17 cellular contexts compared by ENCODE assay signal in the genomic region with DNA sequence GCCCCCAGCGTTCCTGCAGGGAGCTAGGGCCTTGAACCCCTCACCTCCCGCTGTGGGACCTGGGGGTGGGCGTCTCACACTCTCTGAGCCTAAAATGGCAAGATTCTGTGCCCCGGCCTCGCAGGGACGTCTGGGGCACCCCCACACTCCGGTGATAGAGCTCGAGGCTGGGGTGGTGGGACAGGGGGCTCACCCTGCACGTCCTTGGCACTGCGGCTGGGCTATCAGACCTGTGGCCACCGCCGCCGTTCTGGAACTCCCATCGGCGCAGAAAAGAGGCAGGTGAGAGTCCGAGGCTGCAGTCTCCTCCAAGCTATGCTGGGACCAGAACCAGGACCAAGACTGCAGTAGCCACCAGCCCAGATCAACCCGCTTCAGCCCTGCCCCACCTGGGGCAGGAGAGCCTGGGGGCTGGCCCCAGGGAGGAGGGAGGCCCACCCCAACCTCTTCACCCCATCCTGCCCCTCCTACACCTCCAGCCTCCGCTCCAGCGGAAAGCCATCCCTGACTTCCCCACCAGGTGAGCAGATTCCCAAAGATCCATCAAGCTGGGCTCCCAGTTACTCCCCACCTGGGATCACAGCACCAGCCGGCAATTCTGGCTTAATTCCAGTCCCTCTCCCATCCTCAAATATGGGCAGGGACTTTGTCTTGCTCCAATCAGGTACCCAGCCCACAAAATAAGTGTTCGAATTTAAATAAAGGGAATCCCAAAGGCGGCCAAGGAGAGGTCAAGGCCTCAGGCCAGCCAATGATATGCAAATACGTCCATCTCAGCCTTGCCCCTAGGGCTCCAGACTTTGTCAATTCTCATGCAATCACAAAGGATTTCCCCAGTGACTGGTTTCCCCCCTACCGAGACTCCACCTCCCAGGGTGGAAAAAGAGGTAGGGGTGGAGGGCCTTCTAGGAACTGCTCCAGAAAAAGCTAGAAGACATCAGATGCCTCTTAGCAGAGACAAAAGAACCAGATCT. TPM values are rescaled to one million over a fixed set of nuclear protein-coding genes. Genes with fewer than 3 reads are reported as not detected.
A peak's percentile ranks its signal among the peaks of the same experiment; 100 is the strongest.
DNase-seq lines count a peak whose midpoint lies in the region; ATAC-seq, FAIRE-seq and TF ChIP-seq lines count a peak whose summit lies in the region.
"Had no signal": no experiment of that assay in that cellular context is flagged by ENCODE, and none has a peak within 500 bp of the region (broad histone marks: within the 10 kb centered on the region; RNA-seq: fewer than 3 reads in every experiment).

No MANE protein-coding gene starts in this region.

- H3K9me3 ChIP-seq in SK-N-MC (ENCODE audit: low read depth, low read length) = no peaks in the 10 kb centered on the region
- H3K9me3 ChIP-seq: lower lobe of right lung had no signal

- DNase-seq in GM03348 (ENCODE audit: low spot score) (peak; percentile 2), SK-N-MC (ENCODE audit: low read depth, low spot score) (no peak), retina (peak; percentile 46), posterior vena cava (ENCODE audit: low spot score) (no peak), D721Med (ENCODE audit: insufficient read length, low spot score) (no peak), NOMO-1 treated with dmso at 0.1 percent for 144 hours (lab: John Stamatoyannopoulos, UW; ENCODE audit: unreplicated experiment) (no peak)
- DNase-seq: activated B cell treated with CpG ODN at 0.5 μM for 24 hours; activated T-cell treated with anti-CD3 and anti-CD28 coated beads, Interleukin-2, amount 50 U/mL, for 72 hours; CD8-positive, alpha-beta memory T cell; central memory CD4-positive, alpha-beta T cell; GOT3; lower lobe of right lung; NCI-H510A treated with DMSO at 0.1 percent for 48 hours; SHP77 treated with DMSO at 0.1 percent for 48 hours had no signal

- ATAC-seq in GM18502 (IDR thresholded peaks at IDR 0.05; ENCODE audit: poor library complexity, unreplicated experiment) = no peak
- ATAC-seq: activated T-cell treated with anti-CD3 and anti-CD28 coated beads, Interleukin-2, amount 50 U/mL, for 72 hours; lower lobe of right lung had no signal

- H3K4me3 ChIP-seq in SK-N-MC = no peak overlapping the region
- peak overlapping the region; percentile 37 for H3K4me3 ChIP-seq in iPS-11a (ENCODE audit: low read depth, low read length)
- H3K4me3 ChIP-seq: lower lobe of right lung had no signal

- intact Hi-C loops in posterior vena cava (cut with DNase I) = no loop called here

- FAIRE-seq in D721Med (lab: Jason Lieb, UNC) = no peak
- FAIRE-seq: urothelium cell line had no signal

- no peak overlapping the region for H3K27ac ChIP-seq in SK-N-MC
- H3K27ac ChIP-seq: lower lobe of right lung had no signal

- peak overlapping the region; percentile 15 for H3K9ac ChIP-seq in SK-N-MC (ENCODE audit: insufficient read length)

- no peak for TF ChIP-seq CTCF in D721Med (IDR thresholded peaks at IDR 0.05; ENCODE audit: insufficient read depth, missing control alignments)

- H3K36me3 ChIP-seq in SK-N-MC (ENCODE audit: insufficient read depth, low read length) = peaks cover 6% of the 10 kb centered on the region; the same call in 1 of the 2 replicates

RNA-seq across cellular contexts. Expression of a gene that starts 16.4 kb away (rescaled TPM):
- 100 to 1,000 TPM in 1 of 2 donors, 10 to 100 TPM in 1; 93.0 to 103 TPM for total RNA-seq in posterior vena cava

Comparison
In these comparisons a context has a peak if more than half of its experiments do, and no peak if none do; other contexts are left out.
1. DNase-seq: peak in GM03348 (single experiment) and retina (single experiment); none in SK-N-MC (single experiment), posterior vena cava (single experiment), D721Med (single experiment) and NOMO-1 treated with dmso at 0.1 percent for 144 hours (single experiment).